In the genomic region with DNA sequence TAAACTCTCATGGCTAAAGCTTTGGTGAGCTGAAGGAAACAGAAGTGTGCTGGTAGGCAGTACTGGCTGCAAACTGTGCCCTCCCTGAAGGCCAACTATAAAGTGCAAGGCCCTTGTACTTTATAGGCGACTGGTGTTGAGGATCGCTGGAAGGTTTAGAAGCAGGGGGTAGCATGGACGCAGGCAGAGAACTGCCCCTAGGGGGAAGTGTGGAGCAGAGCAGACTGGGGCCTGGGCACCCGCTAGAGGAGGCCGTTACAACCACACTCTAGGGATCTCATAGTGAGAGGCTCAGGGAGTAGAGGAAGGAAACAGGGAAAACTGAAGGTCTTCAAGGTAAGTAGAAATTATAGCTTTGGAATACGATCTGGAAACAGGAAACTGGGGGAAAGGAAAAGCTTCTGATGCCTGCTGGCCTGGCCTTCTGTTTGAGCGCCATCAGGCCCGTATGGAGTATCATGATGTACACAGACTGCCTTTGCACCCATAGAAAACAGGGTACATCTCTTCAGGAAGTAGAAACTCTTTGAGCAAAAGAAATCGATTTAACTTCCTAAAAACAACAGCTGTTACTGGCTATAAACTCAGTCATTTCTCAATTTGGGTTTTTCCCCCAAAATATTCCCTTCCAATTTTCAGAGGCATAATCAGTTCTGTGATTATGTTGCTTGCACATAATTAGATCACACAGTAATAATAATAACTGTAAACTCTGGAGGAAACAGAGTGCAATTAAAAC, we compare ENCODE assay signal across 8 cellular contexts. TPM values are rescaled to one million over a fixed set of nuclear protein-coding genes. Genes with fewer than 3 reads are reported as not detected.
DNase-seq lines count a peak whose midpoint lies in the region; ATAC-seq and TF ChIP-seq lines count a peak whose summit lies in the region.

No MANE protein-coding gene starts in this region.

- peak overlapping the region; percentile 68 for H3K18ac ChIP-seq in mesendoderm (ENCODE audit: low read length)

- no peaks in the 10 kb centered on the region for H3K9me3 Mint-ChIP-seq in CD4-positive, CD25-positive, alpha-beta regulatory T cell

- ATAC-seq in CD4-positive, CD25-positive, alpha-beta regulatory T cell (ENCODE audit: low read depth in 2 of 2), result peak; percentile 77 to 79
- peak; percentile 45 for ATAC-seq in GM19372 (IDR thresholded peaks at IDR 0.05; ENCODE audit: low read depth, unreplicated experiment)
- peak; percentile 52 for ATAC-seq in HG03442 (IDR thresholded peaks at IDR 0.05; ENCODE audit: unreplicated experiment)
- ATAC-seq in upper lobe of right lung, result peak; percentile 80

- H3K27me3 ChIP-seq in CD4-positive, CD25-positive, alpha-beta regulatory T cell (ENCODE audit: control insufficient read depth, insufficient read depth, low read length), result no peaks in the 10 kb centered on the region
- H3K27me3 ChIP-seq in mesendoderm (ENCODE audit: insufficient read depth, low read length, poor library complexity) (no peaks in the 10 kb centered on the region), upper lobe of right lung (no peaks in the 10 kb centered on the region)

- no peak overlapping the region for H4K8ac ChIP-seq in mesendoderm (ENCODE audit: low read depth, low read length)

- peaks cover 36 to 95% (median 54%) of the 10 kb centered on the region in 4 donors for H3K4me1 Mint-ChIP-seq in CD4-positive, CD25-positive, alpha-beta regulatory T cell

- no peak overlapping the region for H3K23ac ChIP-seq in mesendoderm (ENCODE audit: low read length)

- no peaks in the 10 kb centered on the region for H3K36me3 Mint-ChIP-seq in CD4-positive, CD25-positive, alpha-beta regulatory T cell

- H3K79me2 ChIP-seq in mesendoderm (ENCODE audit: control insufficient read depth, insufficient read depth, low read length), result no peaks in the 10 kb centered on the region

- no peaks in the 10 kb centered on the region for H3K9me3 ChIP-seq in CD4-positive, CD25-positive, alpha-beta regulatory T cell (ENCODE audit: control insufficient read depth in 2 of 2, low read length in 2 of 2)
- no peaks in the 10 kb centered on the region for H3K9me3 ChIP-seq in upper lobe of right lung

- no peak overlapping the region for H3K4me2 ChIP-seq in mesendoderm (ENCODE audit: low read length)

- H3K27ac ChIP-seq in CD4-positive, CD25-positive, alpha-beta regulatory T cell (ENCODE audit: insufficient read depth, low read length, poor library complexity, severe bottlenecking), result peak overlapping the region; percentile 89
- H3K27ac ChIP-seq in mesendoderm (ENCODE audit: low read depth, low read length) (no peak overlapping the region), upper lobe of right lung (peak overlapping the region; percentile 63)

- H3K79me1 ChIP-seq in mesendoderm (ENCODE audit: low read length), result no peaks in the 10 kb centered on the region

- no peak overlapping the region for H3K9ac ChIP-seq in mesendoderm (ENCODE audit: low read length)

- no peak overlapping the region for H2BK5ac ChIP-seq in mesendoderm (ENCODE audit: low read length)

- peak overlapping the region; percentile 89 to 94 (median 92) for H3K4me3 Mint-ChIP-seq in CD4-positive, CD25-positive, alpha-beta regulatory T cell

- no peak overlapping the region for H2BK15ac ChIP-seq in mesendoderm (replicated peaks; ENCODE audit: low read depth)

- intact Hi-C loops in upper lobe of right lung (cut with DNase I), result loop anchor here (10.0 kb wide), 1 partner anchor 534 kb away; no protein-coding TSS in a partner anchor

- peak overlapping the region; percentile 94 to 97 (median 95) for H3K27ac Mint-ChIP-seq in CD4-positive, CD25-positive, alpha-beta regulatory T cell

- no CpG with 5 or more reads among the region's 9 CpGs for WGBS in mesendoderm (ENCODE audit: extremely low coverage, insufficient coverage, low lambda C conversion rate)

- peak; percentile 46 to 87 (median 73) for DNase-seq in CD4-positive, CD25-positive, alpha-beta regulatory T cell
- DNase-seq in T-helper 9 cell (peak; percentile 52), mesendoderm (peak; percentile 65), upper lobe of right lung (peak; percentile 69), NCI-H187 treated with DMSO at 0.1 percent for 48 hours (lab: John Stamatoyannopoulos, UW) (no peak)
- peak; percentile 71 for DNase-seq in central memory CD4-positive, alpha-beta T cell

- H3K36me3 ChIP-seq in CD4-positive, CD25-positive, alpha-beta regulatory T cell (ENCODE audit: control insufficient read depth, insufficient read depth, low read length), result no peaks in the 10 kb centered on the region
- H3K36me3 ChIP-seq in mesendoderm (ENCODE audit: control insufficient read depth, insufficient read depth, low read length) (no peaks in the 10 kb centered on the region), upper lobe of right lung (no peaks in the 10 kb centered on the region)

- H3K27me3 Mint-ChIP-seq in CD4-positive, CD25-positive, alpha-beta regulatory T cell, result no peaks in the 10 kb centered on the region

- no peak overlapping the region for H3K4ac ChIP-seq in mesendoderm (ENCODE audit: low read depth, low read length)

- H4K5ac ChIP-seq in mesendoderm (ENCODE audit: low read length), result no peak overlapping the region

- H3K4me1 ChIP-seq in CD4-positive, CD25-positive, alpha-beta regulatory T cell (ENCODE audit: control insufficient read depth, insufficient read depth, low read length, poor library complexity, severe bottlenecking), result peaks cover 93% of the 10 kb centered on the region
- H3K4me1 ChIP-seq in mesendoderm (ENCODE audit: control insufficient read depth, low read depth, low read length) (no peaks in the 10 kb centered on the region), upper lobe of right lung (peaks cover 29% of the 10 kb centered on the region)

- H3K56ac ChIP-seq in mesendoderm (ENCODE audit: low read length), result peak overlapping the region; percentile 22

- TF ChIP-seq CTCF in upper lobe of right lung (IDR thresholded peaks at IDR 0.05), result peak; percentile 38

- H2AK5ac ChIP-seq in mesendoderm (ENCODE audit: low read length), result no peak overlapping the region

- peak overlapping the region; percentile 75 for H3K4me3 ChIP-seq in CD4-positive, CD25-positive, alpha-beta regulatory T cell (ENCODE audit: low read depth, low read length)
- H3K4me3 ChIP-seq in mesendoderm (ENCODE audit: low read length) (no peak overlapping the region), upper lobe of right lung (peak overlapping the region; percentile 1)

- H2BK120ac ChIP-seq in mesendoderm (ENCODE audit: low read depth, low read length), result no peak overlapping the region

RNA-seq across cellular contexts. Expression of gene TMSB4X, which starts 23.9 kb away (rescaled TPM):
- 6,725 TPM for total RNA-seq in CD4-positive, CD25-positive, alpha-beta regulatory T cell
- over 10,000 TPM; 30,486 to 36,942 (median 35,671) TPM for polyA plus RNA-seq in CD4-positive, CD25-positive, alpha-beta regulatory T cell
- 3,955 TPM for polyA plus RNA-seq in mesendoderm (2013, experiment 1 of 2)
- polyA plus RNA-seq in mesendoderm (2013, experiment 2 of 2), result 4,083 TPM
- 4,663 TPM for total RNA-seq in upper lobe of right lung

RNA-seq across cellular contexts. Expression of gene TLR8, which starts 44.6 kb away (rescaled TPM):
- not detected for total RNA-seq in CD4-positive, CD25-positive, alpha-beta regulatory T cell
- polyA plus RNA-seq in CD4-positive, CD25-positive, alpha-beta regulatory T cell, result not detected
- polyA plus RNA-seq in mesendoderm (2013, experiment 1 of 2), result not detected
- polyA plus RNA-seq in mesendoderm (2013, experiment 2 of 2), result not detected
- 17.8 TPM for total RNA-seq in upper lobe of right lung

Comparison
In these comparisons a context has a peak if more than half of its experiments do, and no peak if none do; other contexts are left out.
1. RNA of gene TLR8, which starts 44.6 kb away (total RNA-seq): 17.8 TPM in upper lobe of right lung (single experiment); not detected in CD4-positive, CD25-positive, alpha-beta regulatory T cell (single experiment); every median in the first group is over 10 times any median in the second.
2. Peak in every context shown above with its lines, with median percentiles within 50 percentile points of each other: ATAC-seq.